1 cellular context compared by ENCODE assay signal in the genomic region with DNA sequence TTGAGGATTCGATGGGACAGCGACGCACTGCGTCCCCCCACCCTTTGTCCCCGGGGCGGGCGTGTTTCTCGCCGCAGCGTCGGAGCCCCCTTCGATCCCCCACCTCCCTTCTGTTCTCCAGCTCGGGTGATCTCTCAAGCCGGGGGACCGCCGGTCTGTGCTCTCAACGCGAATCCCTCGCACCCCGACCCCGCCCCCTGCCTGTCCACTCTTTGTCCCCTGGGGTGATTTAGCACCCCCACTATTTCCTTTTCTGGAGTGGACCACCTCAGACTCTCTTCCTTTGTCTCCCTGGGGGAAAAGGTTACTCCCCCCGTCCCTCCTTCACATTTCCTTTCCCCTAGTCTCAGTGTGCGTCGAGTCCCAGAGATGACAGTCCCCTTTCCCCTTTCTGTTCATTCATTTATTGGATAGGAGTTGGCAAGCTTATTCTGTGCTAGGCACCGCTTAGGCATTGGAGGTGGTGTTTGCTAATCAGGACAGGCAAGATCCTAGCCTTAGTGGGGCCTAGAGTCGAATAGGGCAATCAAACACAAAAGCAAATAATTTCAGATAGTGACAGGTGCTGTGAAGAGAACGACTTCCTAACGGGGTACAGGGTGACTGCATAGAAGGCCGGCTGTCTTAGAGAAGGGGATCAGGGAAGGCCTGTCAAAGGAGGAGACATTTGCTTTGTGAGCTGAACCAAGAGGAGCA.
TF ChIP-seq lines count a peak whose summit lies in the region.

No MANE protein-coding gene starts in this region.

TF ChIP-seq in IMR-90, 13 proteins besides CTCF, POLR2A, EP300 and RAD21 (continued from another document):
- no peak for TF ChIP-seq RFX5 (IDR thresholded peaks at IDR 0.05; ENCODE audit: low read depth, low read length)
TF ChIP-seq in IMR-90: peak in this region for 0.
